In the genomic region with DNA sequence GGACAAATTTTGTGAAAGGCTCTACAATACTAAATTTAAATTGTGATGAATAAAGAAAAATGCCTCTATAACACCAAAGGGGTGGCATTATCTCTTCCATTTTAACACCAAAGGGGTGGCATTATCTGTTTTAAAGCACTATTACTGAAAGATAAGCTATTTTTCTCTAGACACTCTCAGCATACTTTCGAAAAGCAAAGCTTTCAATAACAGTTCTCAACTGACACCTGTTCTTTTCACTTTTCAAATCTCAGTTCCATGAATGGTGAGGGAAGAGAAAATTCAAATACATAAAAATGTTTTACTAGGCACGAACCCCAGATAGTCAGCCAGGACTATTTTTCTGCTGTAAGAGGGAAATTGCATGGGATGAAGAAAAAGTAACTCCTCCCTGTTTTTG, we compare ENCODE assay signal across 25 cellular contexts.
"Had no signal": no experiment of that assay in that cellular context is flagged by ENCODE, and none has a peak within 500 bp of the region (broad histone marks: within the 10 kb centered on the region; RNA-seq: fewer than 3 reads in every experiment).

No MANE protein-coding gene starts in this region.

- H3K27me3 Mint-ChIP-seq: activated B cell treated with CpG ODN at 0.5 μM for 24 hours; activated CD4-positive, alpha-beta T cell treated with anti-CD3 and anti-CD28 coated beads for 36 hours; activated naive CD8-positive, alpha-beta T cell treated with anti-CD3 and anti-CD28 coated beads for 36 hours; central memory CD8-positive, alpha-beta T cell; naive thymus-derived CD4-positive, alpha-beta T cell had no signal

- H3K27me3 ChIP-seq: foreskin keratinocyte, stomach, suprapubic skin, tibial nerve had no signal

- H3K4me3 ChIP-seq: left ventricle myocardium inferior, stomach, suprapubic skin, tibial nerve had no signal

- H3K36me3 Mint-ChIP-seq: activated naive CD8-positive, alpha-beta T cell treated with anti-CD3 and anti-CD28 coated beads for 36 hours had no signal

- H3K9me3 ChIP-seq: left ventricle myocardium inferior, stomach, suprapubic skin, tibial nerve had no signal

- H3K4me1 ChIP-seq: foreskin keratinocyte, stomach, suprapubic skin, tibial nerve had no signal

- H3K9me3 Mint-ChIP-seq: activated B cell treated with CpG ODN at 0.5 μM for 24 hours; activated naive CD8-positive, alpha-beta T cell treated with anti-CD3 and anti-CD28 coated beads for 36 hours; central memory CD8-positive, alpha-beta T cell; naive thymus-derived CD4-positive, alpha-beta T cell; neural crest cell; stimulated activated effector memory CD8-positive, alpha-beta T cell treated with anti-CD3 and anti-CD28 coated beads, Interleukin-12 subunit alpha, Interleukin-12 subunit beta, amount 100 ng/mL, for 72 hours had no signal

- FAIRE-seq: astrocyte, colon, small intestine had no signal

- H3K4me1 Mint-ChIP-seq: activated B cell treated with CpG ODN at 0.5 μM for 24 hours; activated CD4-positive, alpha-beta T cell treated with anti-CD3 and anti-CD28 coated beads for 36 hours; activated naive CD8-positive, alpha-beta T cell treated with anti-CD3 and anti-CD28 coated beads for 36 hours; central memory CD8-positive, alpha-beta T cell; naive thymus-derived CD4-positive, alpha-beta T cell; neural crest cell; stimulated activated effector memory CD8-positive, alpha-beta T cell treated with anti-CD3 and anti-CD28 coated beads, Interleukin-12 subunit alpha, Interleukin-12 subunit beta, amount 100 ng/mL, for 72 hours had no signal

- H3K4me3 Mint-ChIP-seq: activated B cell treated with CpG ODN at 0.5 μM for 24 hours; activated CD4-positive, alpha-beta T cell treated with anti-CD3 and anti-CD28 coated beads for 36 hours; activated naive CD8-positive, alpha-beta T cell treated with anti-CD3 and anti-CD28 coated beads for 36 hours; central memory CD8-positive, alpha-beta T cell; naive thymus-derived CD4-positive, alpha-beta T cell; neural crest cell; stimulated activated effector memory CD8-positive, alpha-beta T cell treated with anti-CD3 and anti-CD28 coated beads, Interleukin-12 subunit alpha, Interleukin-12 subunit beta, amount 100 ng/mL, for 72 hours had no signal

- ATAC-seq: activated CD4-positive, alpha-beta T cell treated with anti-CD3 and anti-CD28 coated beads for 36 hours; foreskin keratinocyte; naive thymus-derived CD4-positive, alpha-beta T cell; sciatic nerve; stimulated activated effector memory CD8-positive, alpha-beta T cell treated with anti-CD3 and anti-CD28 coated beads, Interleukin-12 subunit alpha, Interleukin-12 subunit beta, amount 100 ng/mL, for 72 hours had no signal

- H3K27ac ChIP-seq: foreskin keratinocyte, left ventricle myocardium inferior, stomach, suprapubic skin, tibial nerve had no signal

- DNase-seq: activated B cell treated with CpG ODN at 0.5 μM for 24 hours; activated CD4-positive, alpha-beta T cell treated with anti-CD3 and anti-CD28 coated beads for 36 hours; activated CD4-positive, alpha-beta T cell treated with anti-CD3 and anti-CD28 coated beads, Interleukin-2, amount 50 U/mL, for 4 hours; activated CD8-positive, alpha-beta memory T cell treated with anti-CD3 and anti-CD28 coated beads, Interleukin-2, amount 50 U/mL, for 48 hours; activated naive CD4-positive, alpha-beta T cell treated with Interleukin-2 at 50 U/mL for 16 hours; activated naive CD8-positive, alpha-beta T cell treated with anti-CD3 and anti-CD28 coated beads for 36 hours; activated T-cell treated with anti-CD3 and anti-CD28 coated beads, Interleukin-2, amount 50 U/mL, for 48 hours; effector memory CD4-positive, alpha-beta T cell; foreskin keratinocyte; glutamatergic neuron; hippocampal formation; left ventricle myocardium inferior; naive thymus-derived CD4-positive, alpha-beta T cell; posterior cingulate gyrus; small intestine; stimulated activated CD4-positive, alpha-beta T cell treated with anti-CD3 and anti-CD28 coated beads, Interleukin-2, amount 100 ng/mL, for 24 hours; stomach had no signal
